Comparison of ENCODE assay signal across 22 cellular contexts in genomic region chr17:14942511-14943185, GRCh38.
DNase-seq lines count a peak whose midpoint lies in the region; ATAC-seq and TF ChIP-seq lines count a peak whose summit lies in the region.
"Had no signal": no experiment of that assay in that cellular context is flagged by ENCODE, and none has a peak within 500 bp of the region (broad histone marks: within the 10 kb centered on the region; RNA-seq: fewer than 3 reads in every experiment).

No MANE protein-coding gene starts in this region.

- ATAC-seq in RWPE2 (ENCODE audit: low read depth) (peak; percentile 93), foreskin keratinocyte (peak; percentile 98), HG03457 (IDR thresholded peaks at IDR 0.05; ENCODE audit: unreplicated experiment) (no peak)
- ATAC-seq: K562; stimulated activated naive B cell treated with anti-CD40 and anti-IgM and Interleukin-4, amounts not matched to agents 10 μg/mL and 1 μg/mL and 100 μg/mL, for 72 hours had no signal

- H3K9me3 ChIP-seq in RWPE2 (ENCODE audit: severe bottlenecking), result no peaks in the 10 kb centered on the region
- H3K9me3 ChIP-seq: Caco-2, esophagus muscularis mucosa had no signal

- H3K4me1 ChIP-seq in RWPE2 (ENCODE audit: insufficient read depth, poor library complexity, severe bottlenecking) (peaks cover 18% of the 10 kb centered on the region), foreskin keratinocyte (peaks cover 21% of the 10 kb centered on the region)
- H3K4me1 ChIP-seq: Caco-2, esophagus muscularis mucosa, parathyroid adenoma had no signal

- H3K4me3 ChIP-seq in RWPE2 (ENCODE audit: severe bottlenecking), result no peak overlapping the region
- H3K4me3 ChIP-seq: esophagus muscularis mucosa, K562 had no signal

- TF ChIP-seq CTCF in RWPE2 (IDR thresholded peaks at IDR 0.05; ENCODE audit: poor library complexity, severe bottlenecking) (no peak), foreskin keratinocyte (conservative IDR thresholded peaks at IDR 0.05) (no peak), GM20000 (IDR thresholded peaks at IDR 0.05; ENCODE audit: extremely low read depth, missing control alignments) (no peak)

- H3K27ac ChIP-seq in RWPE2 (ENCODE audit: poor library complexity, severe bottlenecking) (no peak overlapping the region), foreskin keratinocyte (no peak overlapping the region)
- H3K27ac ChIP-seq: esophagus muscularis mucosa, parathyroid adenoma had no signal

- DNase-seq in HCEC 1CT (peak; percentile 39), RWPE2 (ENCODE audit: low spot score) (peak; percentile 62), foreskin keratinocyte (peak; percentile 94 to 96), COR-L47 (lab: John Stamatoyannopoulos, UW) (no peak), GM20000 (ENCODE audit: low spot score) (no peak), superior temporal gyrus (ENCODE audit: extremely low spot score) (no peak)
- DNase-seq: activated CD4-positive, alpha-beta T cell treated with anti-CD3 and anti-CD28 coated beads, Interleukin-2, amount 50 U/mL, for 1 hour; activated CD8-positive, alpha-beta memory T cell treated with anti-CD3 and anti-CD28 coated beads, Interleukin-2, amount 50 U/mL, for 48 hours; activated gamma-delta T cell; amygdala; Caco-2; central memory CD4-positive, alpha-beta T cell; H7; head of caudate nucleus; NCI-H1048; NCI-H2081 treated with DMSO at 0.1 percent for 48 hours; NCI-H510A; stimulated activated naive B cell treated with anti-CD40 and anti-IgM and Interleukin-4, amounts not matched to agents 10 μg/mL and 1 μg/mL and 100 μg/mL, for 72 hours had no signal

- no peaks in the 10 kb centered on the region for H3K36me3 ChIP-seq in RWPE2 (ENCODE audit: low read depth)
- H3K36me3 ChIP-seq: esophagus muscularis mucosa had no signal

- H3K27me3 ChIP-seq in RWPE2 (ENCODE audit: insufficient read depth, poor library complexity, severe bottlenecking) (no peaks in the 10 kb centered on the region), foreskin keratinocyte (peaks cover 25% of the 10 kb centered on the region)
- H3K27me3 ChIP-seq: esophagus muscularis mucosa had no signal

Comparison
In these comparisons a context has a peak if more than half of its experiments do, and no peak if none do; other contexts are left out.
1. DNase-seq: peak in HCEC 1CT (single experiment), RWPE2 (single experiment) and foreskin keratinocyte (2 of 2); none in COR-L47 (single experiment), GM20000 (single experiment) and superior temporal gyrus (single experiment).